ENCODE assay signal across 15 cellular contexts in genomic region chr6:161660666-161661571, GRCh38.
A peak's percentile ranks its signal among the peaks of the same experiment; 100 is the strongest.
DNase-seq lines count a peak whose midpoint lies in the region; ATAC-seq, FAIRE-seq and TF ChIP-seq lines count a peak whose summit lies in the region.
"Had no signal": no experiment of that assay in that cellular context is flagged by ENCODE, and none has a peak within 500 bp of the region (broad histone marks: within the 10 kb centered on the region; RNA-seq: fewer than 3 reads in every experiment).

No MANE protein-coding gene starts in this region.

- peaks cover 0 to 3% of the 10 kb centered on the region in 2 donors for H3K9me3 Mint-ChIP-seq in effector memory CD8-positive, alpha-beta T cell

- H3K27ac Mint-ChIP-seq in effector memory CD8-positive, alpha-beta T cell = no peak overlapping the region
- H3K27ac Mint-ChIP-seq: progenitor cell of endocrine pancreas had no signal

- DNase-seq in AG09309 (ENCODE audit: low read depth) = no peak
- peak; percentile 4 for DNase-seq in EH (ENCODE audit: low read depth)
- DNase-seq in NB4 (ENCODE audit: low read depth) = peak; percentile 31
- DNase-seq in effector memory CD8-positive, alpha-beta T cell = no peak
- DNase-seq in GM12891 (ENCODE audit: insufficient read length, low spot score) = no peak
- DNase-seq in HT-29 (ENCODE audit: low spot score) = no peak
- no peak for DNase-seq in KG1 (lab: John Stamatoyannopoulos, UW)
- no peak for DNase-seq in hypothalamus (lab: John Stamatoyannopoulos, UW)
- DNase-seq: activated naive CD4-positive, alpha-beta T cell; effector CD4-positive, alpha-beta T cell; left lung; MM.1S; NCI-H774; SHP77 treated with DMSO at 0.1 percent for 48 hours had no signal

- no peaks in the 10 kb centered on the region for H3K36me3 Mint-ChIP-seq in effector memory CD8-positive, alpha-beta T cell (ENCODE audit: insufficient read depth)

- TF ChIP-seq CTCF in AG09309 (IDR thresholded peaks at IDR 0.05; ENCODE audit: control insufficient read depth, insufficient read depth, low read depth, low read length, missing control alignments) = peak; percentile 35
- TF ChIP-seq CTCF in NB4 (IDR thresholded peaks at IDR 0.05; ENCODE audit: low read depth, low read length) = peak; percentile 37

- FAIRE-seq in GM12891 (lab: Jason Lieb, UNC) = no peak

- no peak overlapping the region for H3K4me3 ChIP-seq in AG09309 (ENCODE audit: control insufficient read depth, low read depth, low read length)
- H3K4me3 ChIP-seq in NB4 (ENCODE audit: low read depth, low read length) = no peak overlapping the region
- H3K4me3 ChIP-seq: left lung had no signal

- no peak overlapping the region for H3K4me3 Mint-ChIP-seq in effector memory CD8-positive, alpha-beta T cell

- no peak for TF ChIP-seq POLR2A in NB4 (IDR thresholded peaks at IDR 0.05; ENCODE audit: extremely low read depth, insufficient read length)
- TF ChIP-seq POLR2A in GM12891 (IDR thresholded peaks at IDR 0.05; ENCODE audit: low read depth, low read length) = no peak

- H3K4me1 Mint-ChIP-seq in effector memory CD8-positive, alpha-beta T cell (ENCODE audit: low read depth in 2 of 2) = no peaks in the 10 kb centered on the region

- no peaks in the 10 kb centered on the region for H3K27me3 Mint-ChIP-seq in effector memory CD8-positive, alpha-beta T cell
- H3K27me3 Mint-ChIP-seq: progenitor cell of endocrine pancreas had no signal

- peak; percentile 27 for ATAC-seq in effector memory CD8-positive, alpha-beta T cell (replicated peaks)
- ATAC-seq: left lung had no signal

TF ChIP-seq in GM12891, 5 proteins besides CTCF, POLR2A, EP300 and RAD21:
- TF ChIP-seq PAX5 (IDR thresholded peaks at IDR 0.05; ENCODE audit: insufficient read depth, low read length, severe bottlenecking) (no peak), SPI1 (IDR thresholded peaks at IDR 0.05; ENCODE audit: low read depth, low read length) (no peak), POU2F2 (IDR thresholded peaks at IDR 0.05; ENCODE audit: low read depth, low read length) (no peak), POLR2AphosphoS5 (IDR thresholded peaks at IDR 0.05; ENCODE audit: low read depth, low read length) (no peak), TAF1 (IDR thresholded peaks at IDR 0.05; ENCODE audit: low read depth, low read length) (no peak)

Comparison
In these comparisons a context has a peak if more than half of its experiments do, and no peak if none do; other contexts are left out.
1. DNase-seq: peak in EH (single experiment) and NB4 (single experiment); none in AG09309 (single experiment), effector memory CD8-positive, alpha-beta T cell (0 of 3), GM12891 (single experiment), HT-29 (single experiment), KG1 (single experiment) and hypothalamus (0 of 51).